Comparison of ENCODE assay signal across 8 cellular contexts in genomic region chr11:78418584-78419211, GRCh38. TPM values are rescaled to one million over a fixed set of nuclear protein-coding genes. Genes with fewer than 3 reads are reported as not detected.
DNase-seq lines count a peak whose midpoint lies in the region; ATAC-seq and TF ChIP-seq lines count a peak whose summit lies in the region.

No MANE protein-coding gene starts in this region.

- peak overlapping the region; percentile 60; the same call in 1 of the 2 replicates for H3K9ac ChIP-seq in iPS-20b (ENCODE audit: low read depth, low read length)

- H3K4me3 Mint-ChIP-seq in activated CD4-positive, alpha-beta T cell treated with anti-CD3 and anti-CD28 coated beads, Interleukin-2, amount 10 ng/mL, durations not matched to agents 24 days and 14 days: peak overlapping the region; percentile 84
- H3K4me3 Mint-ChIP-seq in activated CD8-positive, alpha-beta T cell treated with anti-CD3 and anti-CD28 coated beads for 36 hours: peak overlapping the region; percentile 75

- peaks cover 24% of the 10 kb centered on the region for H3K27me3 ChIP-seq in iPS-20b (ENCODE audit: insufficient read depth, low read length)

- peaks cover 11% of the 10 kb centered on the region for H3K27me3 Mint-ChIP-seq in activated CD4-positive, alpha-beta T cell treated with anti-CD3 and anti-CD28 coated beads, Interleukin-2, amount 10 ng/mL, durations not matched to agents 24 days and 14 days
- H3K27me3 Mint-ChIP-seq in activated CD8-positive, alpha-beta T cell treated with anti-CD3 and anti-CD28 coated beads for 36 hours: peaks cover 31% of the 10 kb centered on the region

- no peak for DNase-seq in activated CD4-positive, alpha-beta T cell treated with anti-CD3 and anti-CD28 coated beads, Interleukin-2, amount 10 ng/mL, durations not matched to agents 24 days and 14 days
- no peak for DNase-seq in activated CD4-positive, alpha-beta T cell treated with anti-CD3 and anti-CD28 coated beads, Interleukin-2, amount 50 U/mL, for 1 hour
- no peak for DNase-seq in activated CD8-positive, alpha-beta T cell treated with anti-CD3 and anti-CD28 coated beads for 36 hours
- DNase-seq in superior temporal gyrus (ENCODE audit: extremely low spot score): peak; percentile 65
- no peak for DNase-seq in activated effector memory CD4-positive, alpha-beta T cell treated with anti-CD3 and anti-CD28 coated beads, Interleukin-2, amount 50 U/mL, for 16 hours

- peaks cover 50% of the 10 kb centered on the region for H3K4me1 Mint-ChIP-seq in activated CD4-positive, alpha-beta T cell treated with anti-CD3 and anti-CD28 coated beads, Interleukin-2, amount 10 ng/mL, durations not matched to agents 24 days and 14 days
- peaks cover 26% of the 10 kb centered on the region for H3K4me1 Mint-ChIP-seq in activated CD8-positive, alpha-beta T cell treated with anti-CD3 and anti-CD28 coated beads for 36 hours (ENCODE audit: low read depth)

- CTCF ChIA-PET in activated CD8-positive, alpha-beta T cell treated with anti-CD3 and anti-CD28 coated beads for 36 hours (lab: Charles Lee): interaction anchor here (0.8 to 7.1 kb wide), 9 partner anchors 11 to 339 kb away, joined by 3 to 94 read pairs (median 6); partner anchors contain the start of genes ALG8, NARS2 and NDUFC2

- intact Hi-C loops in activated CD4-positive, alpha-beta T cell treated with anti-CD3 and anti-CD28 coated beads, Interleukin-2, amount 10 ng/mL, durations not matched to agents 24 days and 14 days (cut with micrococcal nuclease): loop anchor here (1.0 to 10.0 kb wide), 6 partner anchors 9 to 281 kb away; partner anchors contain the start of gene ALG8
- intact Hi-C loops in activated CD8-positive, alpha-beta T cell treated with anti-CD3 and anti-CD28 coated beads for 36 hours (cut with micrococcal nuclease): loop anchor here (10.0 kb wide), 1 partner anchor 194 kb away; no protein-coding TSS in a partner anchor

- 0 out of 2 replicates have a peak, but pooled peaks cover 4% of the 10 kb centered on the region for H3K4me1 ChIP-seq in iPS-20b (ENCODE audit: insufficient read depth, low read length)

- no peak for TF ChIP-seq CTCF in activated CD8-positive, alpha-beta T cell treated with anti-CD3 and anti-CD28 coated beads for 36 hours (IDR thresholded peaks at IDR 0.05)

- H3K9me3 Mint-ChIP-seq in activated CD4-positive, alpha-beta T cell treated with anti-CD3 and anti-CD28 coated beads, Interleukin-2, amount 10 ng/mL, durations not matched to agents 24 days and 14 days: no peaks in the 10 kb centered on the region
- no peaks in the 10 kb centered on the region for H3K9me3 Mint-ChIP-seq in activated CD8-positive, alpha-beta T cell treated with anti-CD3 and anti-CD28 coated beads for 36 hours

- H3K36me3 Mint-ChIP-seq in activated CD4-positive, alpha-beta T cell treated with anti-CD3 and anti-CD28 coated beads, Interleukin-2, amount 10 ng/mL, durations not matched to agents 24 days and 14 days (ENCODE audit: low read depth): peaks cover 9% of the 10 kb centered on the region
- no peaks in the 10 kb centered on the region for H3K36me3 Mint-ChIP-seq in activated CD8-positive, alpha-beta T cell treated with anti-CD3 and anti-CD28 coated beads for 36 hours (ENCODE audit: low read depth)

- no peaks in the 10 kb centered on the region for H3K9me3 ChIP-seq in iPS-20b (ENCODE audit: insufficient read depth, low read depth, low read length)

- peak overlapping the region; percentile 85 for H3K27ac Mint-ChIP-seq in activated CD4-positive, alpha-beta T cell treated with anti-CD3 and anti-CD28 coated beads, Interleukin-2, amount 10 ng/mL, durations not matched to agents 24 days and 14 days
- H3K27ac Mint-ChIP-seq in activated CD8-positive, alpha-beta T cell treated with anti-CD3 and anti-CD28 coated beads for 36 hours: no peak overlapping the region

- peak overlapping the region; percentile 73 for H3K4me3 ChIP-seq in iPS-20b (ENCODE audit: low read length)

- POLR2A ChIA-PET in activated CD8-positive, alpha-beta T cell treated with anti-CD3 and anti-CD28 coated beads for 36 hours (lab: Charles Lee): interaction anchor here (0.6 to 2.5 kb wide), 5 partner anchors 146 to 399 kb away, joined by 3 to 8 read pairs (median 4); no protein-coding TSS in a partner anchor

- no peak for ATAC-seq in activated CD8-positive, alpha-beta T cell treated with anti-CD3 and anti-CD28 coated beads for 36 hours
- no peak for ATAC-seq in activated CD4-positive, CD25-positive, alpha-beta regulatory T cell treated with anti-CD3 and anti-CD28 coated beads, Interleukin-2, amount 50 U/mL, for 24 hours
- ATAC-seq in HG02938 (IDR thresholded peaks at IDR 0.05; ENCODE audit: unreplicated experiment): no peak

- no peak overlapping the region for H3K27ac ChIP-seq in iPS-20b (ENCODE audit: low read length)

- no peaks in the 10 kb centered on the region for H3K36me3 ChIP-seq in iPS-20b (ENCODE audit: insufficient read depth, low read depth, low read length)

RNA-seq across cellular contexts. Expression of gene GAB2, which starts 1.1 kb away (rescaled TPM):
- 16.1 and 17.0 TPM in 2 replicates for total RNA-seq in activated CD4-positive, alpha-beta T cell treated with anti-CD3 and anti-CD28 coated beads, Interleukin-2, amount 10 ng/mL, durations not matched to agents 24 days and 14 days
- total RNA-seq in activated CD8-positive, alpha-beta T cell treated with anti-CD3 and anti-CD28 coated beads for 36 hours: 1 to 10 TPM; 1.4 to 1.8 TPM
